In the genomic region with DNA sequence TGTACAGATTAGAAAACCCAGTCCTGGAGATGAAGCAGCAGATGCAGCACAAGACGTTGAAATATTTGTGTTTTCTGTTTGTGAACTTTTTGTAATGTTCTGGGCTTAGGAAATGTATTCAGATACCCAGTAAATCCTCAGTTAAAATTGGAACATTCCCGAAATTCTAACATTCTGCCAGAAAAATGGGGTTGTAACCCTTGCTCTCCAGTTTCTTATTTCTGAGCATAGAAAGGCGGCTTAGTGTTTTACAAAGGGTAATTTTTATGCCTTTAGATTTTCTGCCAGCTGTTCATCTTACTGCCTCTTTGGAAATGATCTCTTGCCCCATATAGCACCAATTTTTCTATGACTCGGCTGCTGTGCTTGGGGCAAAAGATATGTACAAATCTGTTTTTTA, we compare ENCODE assay signal across 26 cellular contexts.
"Had no signal": no experiment of that assay in that cellular context is flagged by ENCODE, and none has a peak within 500 bp of the region (broad histone marks: within the 10 kb centered on the region; RNA-seq: fewer than 3 reads in every experiment).

No MANE protein-coding gene starts in this region.

- H3K27me3 ChIP-seq: brain microvascular endothelial cell, dorsolateral prefrontal cortex had no signal

- ATAC-seq: activated CD4-positive, CD25-positive, alpha-beta regulatory T cell treated with anti-CD3 and anti-CD28 coated beads, Interleukin-2, amount 50 U/mL, for 24 hours; activated CD8-positive, alpha-beta T cell treated with anti-CD3 and anti-CD28 coated beads for 36 hours; activated naive CD4-positive, alpha-beta T cell treated with anti-CD3 and anti-CD28 coated beads, Interleukin-2, amount 50 U/mL, for 72 hours; esophagus mucosa; T-helper 17 cell had no signal

- H3K27ac ChIP-seq: brain microvascular endothelial cell, coronary artery, dorsolateral prefrontal cortex, WERI-Rb-1 had no signal

- H3K4me3 ChIP-seq: coronary artery, dorsolateral prefrontal cortex had no signal

- DNase-seq: activated B cell treated with CpG ODN at 0.5 μM for 24 hours; activated CD4-positive, alpha-beta T cell treated with anti-CD3 and anti-CD28 coated beads for 48 hours; activated CD4-positive, alpha-beta T cell treated with anti-CD3 and anti-CD28 coated beads, Interleukin-2, amount 50 U/mL, for 1 hour; activated CD4-positive, alpha-beta T cell treated with anti-CD3 and anti-CD28 coated beads, Interleukin-2, amount 50 U/mL, for 48 hours; activated CD8-positive, alpha-beta memory T cell treated with anti-CD3 and anti-CD28 coated beads for 24 hours; activated CD8-positive, alpha-beta T cell treated with anti-CD3 and anti-CD28 coated beads for 36 hours; activated gamma-delta T cell; activated naive CD4-positive, alpha-beta T cell; activated naive CD4-positive, alpha-beta T cell treated with anti-CD3 and anti-CD28 coated beads, Interleukin-2, amount 10 ng/mL, durations not matched to agents 7 days and 5 days; activated naive CD8-positive, alpha-beta T cell treated with anti-CD3 and anti-CD28 coated beads, Interleukin-2, amount 10 ng/mL, durations not matched to agents 7 days and 5 days; activated T-cell treated with anti-CD3 and anti-CD28 coated beads, Interleukin-2, amount 50 U/mL, for 48 hours; amniotic stem cell; anterior cingulate cortex; brain microvascular endothelial cell; dorsolateral prefrontal cortex; effector memory CD4-positive, alpha-beta T cell; endodermal cell; foreskin fibroblast; T-helper 1 cell; T-helper 17 cell; T1000; WERI-Rb-1 had no signal
